ENCODE assay signal across 6 cellular contexts in the genomic region with DNA sequence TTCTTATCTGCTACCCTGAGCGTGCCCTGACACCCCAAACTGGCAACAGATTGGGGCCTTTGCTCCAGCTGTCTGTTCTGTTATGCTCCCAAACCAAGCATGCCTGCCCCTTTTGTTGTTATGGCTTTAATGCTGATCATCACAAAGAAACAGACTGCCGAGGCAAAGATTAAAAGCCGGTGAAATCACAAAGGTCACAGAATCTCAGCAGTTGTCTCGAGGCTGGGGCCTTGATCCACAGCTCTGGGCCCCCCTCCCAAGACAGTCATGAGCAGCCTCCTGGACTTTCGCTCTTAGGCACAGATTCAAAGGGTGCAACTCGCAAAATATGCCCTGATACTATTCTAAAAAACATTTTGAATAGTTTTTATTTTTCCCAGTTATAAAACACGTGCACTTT.
"Had no signal": no experiment of that assay in that cellular context is flagged by ENCODE, and none has a peak within 500 bp of the region (broad histone marks: within the 10 kb centered on the region; RNA-seq: fewer than 3 reads in every experiment).

No MANE protein-coding gene starts in this region.

- H3K4me3 Mint-ChIP-seq: GM23338, HFFc6 had no signal

- H3K4me2 ChIP-seq: GM23338 had no signal

- H3K4me3 ChIP-seq: GM23338, HAP-1, K562 had no signal

- H2AFZ ChIP-seq: GM23338 had no signal

- H3K4me1 ChIP-seq: HAP-1 had no signal

- H3K9me3 ChIP-seq: HAP-1 had no signal

- H3K36me3 ChIP-seq: HAP-1 had no signal

- H3K27ac Mint-ChIP-seq: GM23338, HFFc6 had no signal

- DNase-seq: HFFc6, IMR-90 had no signal

- ATAC-seq: GM23338, HCT116, K562 had no signal
